Comparison of ENCODE assay signal across 1 cellular context in genomic region chr1:45604239-45604638, GRCh38.
TF ChIP-seq lines count a peak whose summit lies in the region.

No MANE protein-coding gene starts in this region.

TF ChIP-seq in GM12891, 5 proteins besides CTCF, POLR2A, EP300 and RAD21:
- TF ChIP-seq POLR2AphosphoS5 (IDR thresholded peaks at IDR 0.05; ENCODE audit: low read depth, low read length) (no peak), PAX5 (IDR thresholded peaks at IDR 0.05; ENCODE audit: insufficient read depth, low read length, severe bottlenecking) (no peak)
TF ChIP-seq in GM12891: peak in this region for 0.
